Comparison of ENCODE assay signal across 8 cellular contexts in the genomic region with DNA sequence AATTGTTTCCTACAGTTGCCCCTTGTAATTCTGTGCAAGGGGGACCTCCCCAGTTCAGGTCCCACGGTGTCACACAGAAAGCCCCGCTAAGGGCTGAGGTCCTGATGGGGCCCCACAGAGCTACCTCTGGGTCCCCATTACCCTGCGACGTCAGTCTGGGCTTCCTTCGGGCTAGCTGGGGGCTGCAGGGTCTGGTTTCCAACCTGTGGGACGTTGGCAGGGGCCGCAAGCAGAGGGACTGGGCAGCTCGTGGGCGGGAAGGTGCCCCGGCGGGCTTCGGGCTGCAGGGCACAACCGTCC. TPM values are rescaled to one million over a fixed set of nuclear protein-coding genes. Genes with fewer than 3 reads are reported as not detected.
DNase-seq lines count a peak whose midpoint lies in the region; ATAC-seq and TF ChIP-seq lines count a peak whose summit lies in the region.

No MANE protein-coding gene starts in this region.

- no peaks in the 10 kb centered on the region for H3K27me3 Mint-ChIP-seq in activated T-cell treated with anti-CD3 and anti-CD28 coated beads, Interleukin-2, amount 50 U/mL, for 72 hours (ENCODE audit: low read depth)

- H3K27me3 ChIP-seq in iPS-20b (ENCODE audit: insufficient read depth, low read length), result no peaks in the 10 kb centered on the region
- H3K27me3 ChIP-seq in stomach smooth muscle (ENCODE audit: control insufficient read depth in 1 of 2, insufficient read depth in 2 of 2, low read length in 2 of 2), result no peaks in the 10 kb centered on the region

- peaks cover 3 to 8% of the 10 kb centered on the region in 2 donors for H3K36me3 Mint-ChIP-seq in activated T-cell treated with anti-CD3 and anti-CD28 coated beads, Interleukin-2, amount 50 U/mL, for 72 hours (ENCODE audit: insufficient read depth in 2 of 2)

- H3K9me3 ChIP-seq in iPS-20b (ENCODE audit: insufficient read depth, low read depth, low read length), result no peaks in the 10 kb centered on the region
- no peaks in the 10 kb centered on the region for H3K9me3 ChIP-seq in stomach smooth muscle (ENCODE audit: control insufficient read depth in 2 of 2, low read length in 2 of 2)

- H3K4me1 Mint-ChIP-seq in activated T-cell treated with anti-CD3 and anti-CD28 coated beads, Interleukin-2, amount 50 U/mL, for 72 hours (ENCODE audit: low read depth), result peaks cover 28% of the 10 kb centered on the region

- H3K36me3 ChIP-seq in iPS-20b (ENCODE audit: insufficient read depth, low read depth, low read length) (peaks cover 40% of the 10 kb centered on the region), stomach smooth muscle (ENCODE audit: control insufficient read depth in 2 of 2, insufficient read depth in 2 of 2, low read length in 2 of 2) (peaks cover 2 to 18% of the 10 kb centered on the region in 2 donors)

- H3K9ac ChIP-seq in iPS-20b (ENCODE audit: low read depth, low read length), result peak overlapping the region; percentile 98
- H3K9ac ChIP-seq in stomach smooth muscle (ENCODE audit: low read length in 2 of 2), result peak overlapping the region; percentile 72 to 79

- no peaks in the 10 kb centered on the region for H3K9me3 Mint-ChIP-seq in activated T-cell treated with anti-CD3 and anti-CD28 coated beads, Interleukin-2, amount 50 U/mL, for 72 hours

- POLR2A ChIA-PET in HEK293T (lab: Yijun Ruan, JAX), result interaction anchor here (1.0 to 3.1 kb wide), 3 partner anchors 11 to 32 kb away, joined by 3 to 14 read pairs (median 4); a partner anchor contains a TSS

- no peak overlapping the region for H3K27ac Mint-ChIP-seq in activated T-cell treated with anti-CD3 and anti-CD28 coated beads, Interleukin-2, amount 50 U/mL, for 72 hours

- H3K4me3 ChIP-seq in iPS-20b (ENCODE audit: low read length), result peak overlapping the region; percentile 97
- H3K4me3 ChIP-seq in stomach smooth muscle (ENCODE audit: low read length in 2 of 2), result peak overlapping the region; percentile 89 to 98

- H3K27ac ChIP-seq in iPS-20b (ENCODE audit: low read length) (peak overlapping the region; percentile 72), stomach smooth muscle (ENCODE audit: low read length) (peak overlapping the region; percentile 49)

- CTCF ChIA-PET in HEK293T (lab: Yijun Ruan, JAX), result interaction anchor here (0.5 kb wide), 1 partner anchor 73 kb away, joined by 3 read pairs; no protein-coding TSS in a partner anchor

- H3K4me1 ChIP-seq in iPS-20b (ENCODE audit: insufficient read depth, low read length) (peaks cover 10% of the 10 kb centered on the region), stomach smooth muscle (ENCODE audit: control insufficient read depth, insufficient read depth, low read length) (peaks cover 18% of the 10 kb centered on the region)

- peak; percentile 10 for ATAC-seq in GM19043 (IDR thresholded peaks at IDR 0.05; ENCODE audit: low read depth, unreplicated experiment)
- peak; percentile 20 for ATAC-seq in HG02970 (IDR thresholded peaks at IDR 0.05; ENCODE audit: low FRiP score, unreplicated experiment)
- ATAC-seq in activated T-cell treated with anti-CD3 and anti-CD28 coated beads, Interleukin-2, amount 50 U/mL, for 72 hours (replicated peaks in 1 of 2), result peak in 1 of 2 donors; percentile 6

- peak overlapping the region; percentile 83 to 85 for H3K4me3 Mint-ChIP-seq in activated T-cell treated with anti-CD3 and anti-CD28 coated beads, Interleukin-2, amount 50 U/mL, for 72 hours

- no peak for DNase-seq in activated T-cell treated with anti-CD3 and anti-CD28 coated beads, Interleukin-2, amount 50 U/mL, for 72 hours
- DNase-seq in HEK293T (ENCODE audit: extremely low spot score), result no peak
- DNase-seq in AML-193 (lab: John Stamatoyannopoulos, UW), result no peak
- no peak for DNase-seq in NCI-H226

TF ChIP-seq in HEK293T, 16 proteins besides CTCF, POLR2A, EP300 and RAD21:
- TF ChIP-seq SP1 (IDR thresholded peaks at IDR 0.05) (no peak), ELF4 (IDR thresholded peaks at IDR 0.05) (no peak), CTBP1 (IDR thresholded peaks at IDR 0.05; ENCODE audit: borderline replicate concordance) (no peak), SUZ12 (IDR thresholded peaks at IDR 0.05) (no peak), NFRKB (IDR thresholded peaks at IDR 0.05) (no peak), HDGF (IDR thresholded peaks at IDR 0.05; ENCODE audit: borderline replicate concordance) (no peak), ZNF384 (IDR thresholded peaks at IDR 0.05) (no peak), FOXM1 (IDR thresholded peaks at IDR 0.05; ENCODE audit: borderline replicate concordance) (no peak), TARDBP (IDR thresholded peaks at IDR 0.05) (no peak), FOXK2 (IDR thresholded peaks at IDR 0.05) (no peak)
- TF ChIP-seq, protein P1, sequence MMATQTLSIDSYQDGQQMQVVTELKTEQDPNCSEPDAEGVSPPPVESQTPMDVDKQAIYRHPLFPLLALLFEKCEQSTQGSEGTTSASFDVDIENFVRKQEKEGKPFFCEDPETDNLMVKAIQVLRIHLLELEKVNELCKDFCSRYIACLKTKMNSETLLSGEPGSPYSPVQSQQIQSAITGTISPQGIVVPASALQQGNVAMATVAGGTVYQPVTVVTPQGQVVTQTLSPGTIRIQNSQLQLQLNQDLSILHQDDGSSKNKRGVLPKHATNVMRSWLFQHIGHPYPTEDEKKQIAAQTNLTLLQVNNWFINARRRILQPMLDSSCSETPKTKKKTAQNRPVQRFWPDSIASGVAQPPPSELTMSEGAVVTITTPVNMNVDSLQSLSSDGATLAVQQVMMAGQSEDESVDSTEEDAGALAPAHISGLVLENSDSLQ (IDR thresholded peaks at IDR 0.05), result no peak

RNA-seq across cellular contexts. Expression of a gene that starts 0.7 kb away (rescaled TPM):
- 10 to 100 TPM; 35.8 to 41.4 TPM for total RNA-seq in activated T-cell treated with anti-CD3 and anti-CD28 coated beads, Interleukin-2, amount 50 U/mL, for 72 hours

RNA-seq across cellular contexts. Expression of a gene that starts 11.4 kb away (rescaled TPM):
- 10 to 100 TPM; 59.3 to 70.0 TPM for total RNA-seq in activated T-cell treated with anti-CD3 and anti-CD28 coated beads, Interleukin-2, amount 50 U/mL, for 72 hours

RNA-seq across cellular contexts. Expression of a gene that starts 11.8 kb away (rescaled TPM):
- total RNA-seq in activated T-cell treated with anti-CD3 and anti-CD28 coated beads, Interleukin-2, amount 50 U/mL, for 72 hours, result 1,000 to 10,000 TPM; 1,893 to 1,917 TPM

RNA-seq across cellular contexts. Expression of a gene that starts 27.0 kb away (rescaled TPM):
- total RNA-seq in activated T-cell treated with anti-CD3 and anti-CD28 coated beads, Interleukin-2, amount 50 U/mL, for 72 hours, result 100 to 1,000 TPM; 199 to 232 TPM

RNA-seq across cellular contexts. Expression of a gene that starts 32.0 kb away (rescaled TPM):
- 10 to 100 TPM; 40.1 to 44.5 TPM for total RNA-seq in activated T-cell treated with anti-CD3 and anti-CD28 coated beads, Interleukin-2, amount 50 U/mL, for 72 hours
